Comparison of ENCODE assay signal across 9 cellular contexts in genomic region chr2:219010162-219010756, GRCh38. TPM values are rescaled to one million over a fixed set of nuclear protein-coding genes. Genes with fewer than 3 reads are reported as not detected.
DNase-seq lines count a peak whose midpoint lies in the region; ATAC-seq and TF ChIP-seq lines count a peak whose summit lies in the region.
"Had no signal": no experiment of that assay in that cellular context is flagged by ENCODE, and none has a peak within 500 bp of the region (broad histone marks: within the 10 kb centered on the region; RNA-seq: fewer than 3 reads in every experiment).

No MANE protein-coding gene starts in this region.

- peak; percentile 51 for TF ChIP-seq CTCF in SU-DHL-6 (IDR thresholded peaks at IDR 0.05; ENCODE audit: insufficient read depth, low read length, poor library complexity, severe bottlenecking)
- TF ChIP-seq CTCF in liver (IDR thresholded peaks at IDR 0.05; ENCODE audit: low read depth, low read length, missing input control), result peak; percentile 48
- no peak for TF ChIP-seq CTCF in psoas muscle (IDR thresholded peaks at IDR 0.05)

- WGBS in liver, result 38% methylated on average over 6 of the region's 6 CpGs
- WGBS in psoas muscle, 3 donors, result 55 to 68% (median 62%) methylated on average over 6 of the region's 6 CpGs

- no peaks in the 10 kb centered on the region for H4K20me1 ChIP-seq in SU-DHL-6 (ENCODE audit: low read depth, low read length)

- H3K27ac ChIP-seq in SU-DHL-6 (ENCODE audit: low read depth, low read length) (no peak overlapping the region), liver (ENCODE audit: low read depth in 1 of 2, low read length in 2 of 2) (no peak overlapping the region), psoas muscle (no peak overlapping the region)

- H3K4me1 ChIP-seq in liver (ENCODE audit: control insufficient read depth in 4 of 4, insufficient read depth in 4 of 4, low read length in 3 of 4) (no peaks in the 10 kb centered on the region), psoas muscle (no peaks in the 10 kb centered on the region)

- H3K9me2 ChIP-seq in SU-DHL-6 (replicated peaks; ENCODE audit: insufficient read depth, low read length), result no peaks in the 10 kb centered on the region

- no peak overlapping the region for H2AFZ ChIP-seq in SU-DHL-6 (ENCODE audit: low read depth, low read length, severe bottlenecking)

- ATAC-seq in GM19043 (IDR thresholded peaks at IDR 0.05; ENCODE audit: low read depth, unreplicated experiment) (peak; percentile 49), HG03439 (IDR thresholded peaks at IDR 0.05; ENCODE audit: unreplicated experiment) (no peak), GM21360 (IDR thresholded peaks at IDR 0.05; ENCODE audit: unreplicated experiment) (no peak), GM21529 (IDR thresholded peaks at IDR 0.05; ENCODE audit: unreplicated experiment) (no peak), psoas muscle (no peak)

- TF ChIP-seq RAD21 in liver (IDR thresholded peaks at IDR 0.05), result peak in 1 of 2 donors; percentile 72

- H3K36me3 ChIP-seq in SU-DHL-6 (ENCODE audit: low read length) (no peaks in the 10 kb centered on the region), liver (ENCODE audit: control insufficient read depth in 4 of 4, insufficient read depth in 3 of 4, low read depth in 1 of 4, low read length in 3 of 4) (no peaks in the 10 kb centered on the region), psoas muscle (ENCODE audit: insufficient read depth in 1 of 2, low read depth in 1 of 2) (no peaks in the 10 kb centered on the region)

- H3K9me3 ChIP-seq in SU-DHL-6 (ENCODE audit: insufficient read depth, low read length) (no peaks in the 10 kb centered on the region), liver (ENCODE audit: control insufficient read depth in 4 of 4, low read length in 3 of 4) (no peaks in the 10 kb centered on the region), psoas muscle (no peaks in the 10 kb centered on the region)

- H3K9ac ChIP-seq in SU-DHL-6 (ENCODE audit: low read length), result no peak overlapping the region
- no peak overlapping the region for H3K9ac ChIP-seq in liver (ENCODE audit: low read depth in 1 of 2, low read length in 2 of 2)

- no peaks in the 10 kb centered on the region for H3F3A ChIP-seq in SU-DHL-6 (ENCODE audit: insufficient read depth)

- H3K79me2 ChIP-seq in SU-DHL-6 (ENCODE audit: insufficient read depth, low read length), result no peaks in the 10 kb centered on the region

- no peak overlapping the region for H3K4me2 ChIP-seq in SU-DHL-6 (ENCODE audit: low read depth, low read length, poor library complexity, severe bottlenecking)

- intact Hi-C loops in psoas muscle (cut with DNase I), result no loop called here

- H3K4me3 ChIP-seq in SU-DHL-6 (ENCODE audit: insufficient read depth, low read length, poor library complexity, severe bottlenecking), result no peak overlapping the region
- no peak overlapping the region for H3K4me3 ChIP-seq in liver (ENCODE audit: low read depth in 1 of 3, low read length in 3 of 3)
- H3K4me3 ChIP-seq in psoas muscle, result no peak overlapping the region

- DNase-seq in D341Med (ENCODE audit: low spot score), result peak; percentile 65
- DNase-seq in psoas muscle, result no peak

- no peaks in the 10 kb centered on the region for H3K27me3 ChIP-seq in SU-DHL-6 (ENCODE audit: low read length)
- no peaks in the 10 kb centered on the region for H3K27me3 ChIP-seq in liver (ENCODE audit: control insufficient read depth in 4 of 4, insufficient read depth in 4 of 4, low read length in 3 of 4)
- peaks cover 0 to 38% (median 4%) of the 10 kb centered on the region in 3 donors for H3K27me3 ChIP-seq in psoas muscle (ENCODE audit: insufficient read depth in 3 of 3, low read length in 2 of 3)

TF ChIP-seq in liver, 16 proteins besides CTCF, POLR2A, EP300 and RAD21:
- TF ChIP-seq EGR1 (IDR thresholded peaks at IDR 0.05; ENCODE audit: low read depth in 2 of 2) (no peak), ATF3 (IDR thresholded peaks at IDR 0.05) (no peak), NR2F2 (IDR thresholded peaks at IDR 0.05) (no peak), FOXA1 (IDR thresholded peaks at IDR 0.05) (no peak), HNF4A (conservative IDR thresholded peaks at IDR 0.05) (no peak), SP1 (IDR thresholded peaks at IDR 0.05) (no peak), HNF4G (IDR thresholded peaks at IDR 0.05) (no peak), JUND (IDR thresholded peaks at IDR 0.05) (no peak), RXRA (IDR thresholded peaks at IDR 0.05) (no peak), FOXA2 (IDR thresholded peaks at IDR 0.05) (no peak), YY1 (IDR thresholded peaks at IDR 0.05) (no peak), REST (IDR thresholded peaks at IDR 0.05) (no peak), MAX (IDR thresholded peaks at IDR 0.05) (no peak)

RNA-seq across cellular contexts. Expression of gene CRYBA2, which starts 17.0 kb away (rescaled TPM):
- total RNA-seq in liver (not detected), psoas muscle (not detected)
- polyA plus RNA-seq in liver (not detected), psoas muscle (under 1 TPM in 1 of 3 donors, not detected in 2; 0.08 TPM)
- total RNA-seq: LHCN-M2 had no signal

RNA-seq across cellular contexts. Expression of gene FEV, which starts 25.3 kb away (rescaled TPM):
- total RNA-seq in liver (not detected), psoas muscle (not detected)
- polyA plus RNA-seq in liver (not detected), psoas muscle (not detected)
- total RNA-seq: LHCN-M2 had no signal

RNA-seq across cellular contexts. Expression of gene CFAP65, which starts 31.1 kb away (rescaled TPM):
- not detected for total RNA-seq in liver
- polyA plus RNA-seq in liver, result not detected
- total RNA-seq in psoas muscle, result not detected
- not detected for polyA plus RNA-seq in psoas muscle
- total RNA-seq: LHCN-M2 had no signal

RNA-seq across cellular contexts. Expression of gene IHH, which starts 50.5 kb away (rescaled TPM):
- total RNA-seq in liver (1 to 10 TPM in 1 of 2 donors, under 1 TPM in 1; 0.75 to 2.4 TPM), psoas muscle (not detected)
- polyA plus RNA-seq in liver (under 1 TPM; 0.51 to 0.82 TPM), psoas muscle (under 1 TPM in 2 of 3 donors, not detected in 1; 0.03 to 0.12 TPM)
- total RNA-seq: LHCN-M2 had no signal

RNA-seq across cellular contexts. Expression of gene CDK5R2, which starts 50.8 kb away (rescaled TPM):
- not detected for total RNA-seq in liver
- not detected for polyA plus RNA-seq in liver
- not detected for total RNA-seq in psoas muscle
- under 1 TPM in 1 of 3 donors, not detected in 2; 0.03 TPM for polyA plus RNA-seq in psoas muscle
